ENCODE assay signal across 8 cellular contexts in the genomic region with DNA sequence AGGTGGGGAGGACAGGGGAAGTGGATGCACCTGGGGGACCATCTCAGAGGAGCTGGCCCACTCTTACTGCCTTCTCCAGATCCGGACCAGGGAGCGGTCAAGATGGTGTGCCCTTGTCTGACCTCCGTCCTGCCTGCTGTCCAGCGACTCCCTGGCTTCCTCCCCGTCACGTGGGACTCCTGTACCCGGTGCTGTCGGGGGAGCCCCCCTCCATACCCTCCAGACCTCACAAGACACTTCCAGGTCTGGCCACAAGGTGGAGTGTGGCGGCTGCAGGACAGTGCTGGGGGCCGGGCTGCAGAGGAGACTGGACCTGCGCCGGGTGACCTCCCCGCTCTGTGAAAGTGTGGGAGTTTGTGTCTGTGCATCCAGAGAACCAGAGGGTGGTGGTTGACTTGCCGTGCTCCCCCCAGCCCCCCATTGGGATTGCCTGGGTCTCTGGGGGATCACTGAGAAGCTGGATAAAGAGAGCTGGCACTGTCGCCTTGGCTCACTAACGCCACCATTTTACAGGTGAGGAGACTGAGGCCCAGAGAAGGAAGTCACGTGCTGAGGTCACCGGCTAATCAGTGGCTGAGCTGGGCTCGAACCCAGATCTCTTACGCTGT. TPM values are rescaled to one million over a fixed set of nuclear protein-coding genes. Genes with fewer than 3 reads are reported as not detected.
A peak's percentile ranks its signal among the peaks of the same experiment; 100 is the strongest.
DNase-seq lines count a peak whose midpoint lies in the region; ATAC-seq and TF ChIP-seq lines count a peak whose summit lies in the region.

No MANE protein-coding gene starts in this region.

- no peaks in the 10 kb centered on the region for H3K4me1 Mint-ChIP-seq in Calu3 (ENCODE audit: low read depth, unreplicated experiment)
- peaks cover 39% of the 10 kb centered on the region for H3K4me1 Mint-ChIP-seq in WTC11

- no peak overlapping the region for H3K9ac ChIP-seq in MM.1S (ENCODE audit: low read length)

- CTCF ChIA-PET in Calu3 (lab: Charles Lee), result interaction anchor here (1.5 kb wide), 1 partner anchor 32 kb away, joined by 5 read pairs; no protein-coding TSS in a partner anchor
- CTCF ChIA-PET in WTC11 (lab: Charles Lee), result interaction anchor here (0.5 to 5.8 kb wide), 16 partner anchors 12 to 259 kb away, joined by 3 to 80 read pairs (median 4); no protein-coding TSS in a partner anchor

- H3K4me3 Mint-ChIP-seq in Calu3 (ENCODE audit: low read depth, unreplicated experiment) (no peak overlapping the region), WTC11 (peak overlapping the region; percentile 40; the same call in 1 of the 2 replicates)

- peak overlapping the region; percentile 43; the same call in 1 of the 2 replicates for H3K4me2 ChIP-seq in MM.1S (ENCODE audit: low read depth, low read length)

- H3K9me2 ChIP-seq in MM.1S (replicated peaks; ENCODE audit: insufficient read depth, low read length), result no peaks in the 10 kb centered on the region

- peak; percentile 72 for DNase-seq in Calu3
- DNase-seq in MM.1S, result peak; percentile 62
- DNase-seq in WTC11 (ENCODE audit: low spot score), result peak; percentile 94
- DNase-seq in cardiac fibroblast (ENCODE audit: low read depth in 2 of 2), result peak; percentile 56 to 72
- DNase-seq in left kidney (ENCODE audit: low read depth, low spot score), result peak; percentile 92
- DNase-seq in stimulated activated CD8-positive, alpha-beta memory T cell treated with anti-CD3 and anti-CD28 coated beads, Interleukin-12 subunit alpha, Interleukin-12 subunit beta, amount 100 ng/mL, for 1 hour (ENCODE audit: low read depth), result peak; percentile 21

- H3K36me3 ChIP-seq in MM.1S (replicated peaks; ENCODE audit: insufficient read depth, low read length), result no peaks in the 10 kb centered on the region

- no peaks in the 10 kb centered on the region for H4K20me1 ChIP-seq in MM.1S (ENCODE audit: insufficient read depth, low read length)

- H3K27me3 ChIP-seq in MM.1S (replicated peaks; ENCODE audit: insufficient read depth, low read length), result no peaks in the 10 kb centered on the region

- H3K36me3 Mint-ChIP-seq in Calu3 (ENCODE audit: insufficient read depth, unreplicated experiment), result peaks cover 6% of the 10 kb centered on the region
- no peaks in the 10 kb centered on the region for H3K36me3 Mint-ChIP-seq in WTC11

- no peaks in the 10 kb centered on the region for H3K9me3 Mint-ChIP-seq in Calu3 (ENCODE audit: low read depth, unreplicated experiment)
- no peaks in the 10 kb centered on the region for H3K9me3 Mint-ChIP-seq in WTC11

- H3K9me3 ChIP-seq in MM.1S (replicated peaks; ENCODE audit: insufficient read depth, low read length), result no peaks in the 10 kb centered on the region

- POLR2A ChIA-PET in WTC11 (lab: Charles Lee), result interaction anchor here (0.6 to 0.7 kb wide), 3 partner anchors 81 to 473 kb away, joined by 3 read pairs; no protein-coding TSS in a partner anchor

- H3F3A ChIP-seq in MM.1S (ENCODE audit: insufficient read depth, low read length), result no peaks in the 10 kb centered on the region

- intact Hi-C loops in Calu3 (cut with micrococcal nuclease; ENCODE audit: unreplicated experiment), result loop anchor here (5.0 kb wide), 1 partner anchor 33 kb away; no protein-coding TSS in a partner anchor

- H2AFZ ChIP-seq in MM.1S (ENCODE audit: low read length), result peak overlapping the region; percentile 37

- H3K27me3 Mint-ChIP-seq in Calu3 (ENCODE audit: unreplicated experiment), result peaks cover 68% of the 10 kb centered on the region
- peaks cover 18% of the 10 kb centered on the region for H3K27me3 Mint-ChIP-seq in WTC11 (ENCODE audit: low read depth)

- H3K27ac Mint-ChIP-seq in Calu3 (ENCODE audit: unreplicated experiment) (no peak overlapping the region), WTC11 (no peak overlapping the region)

- TF ChIP-seq CTCF in Calu3 (IDR thresholded peaks at IDR 0.05; ENCODE audit: unreplicated experiment) (peak; percentile 79), MM.1S (IDR thresholded peaks at IDR 0.05; ENCODE audit: low read length) (peak; percentile 92), WTC11 (IDR thresholded peaks at IDR 0.05) (peak; percentile 86), cardiac fibroblast (IDR thresholded peaks at IDR 0.05; ENCODE audit: low read depth, low read length) (peak; percentile 87)

- ATAC-seq in GM21529 (IDR thresholded peaks at IDR 0.05; ENCODE audit: unreplicated experiment) (peak; percentile 71), WTC11 (peak; percentile 74), GM18519 (IDR thresholded peaks at IDR 0.05; ENCODE audit: low FRiP score, unreplicated experiment) (no peak)

- BruUV-seq in Calu3 (replicated peaks; lab: Mats Ljungman, UMichigan), result no TSS peak

- H3K4me1 ChIP-seq in MM.1S (ENCODE audit: low read length), result peaks cover 13% of the 10 kb centered on the region

- no peaks in the 10 kb centered on the region for H3K79me2 ChIP-seq in MM.1S (ENCODE audit: low read length)

- H3K27ac ChIP-seq in MM.1S (ENCODE audit: low read length), result no peak overlapping the region

- H3K4me3 ChIP-seq in MM.1S (ENCODE audit: low read length) (peak overlapping the region; percentile 29; the same call in 1 of the 2 replicates), cardiac fibroblast (replicated peaks in 1 of 2; ENCODE audit: low read depth in 2 of 2, low read length in 2 of 2) (no peak overlapping the region)

TF ChIP-seq in WTC11, 78 proteins besides CTCF, POLR2A, EP300 and RAD21:
- peak; percentile 90 for TF ChIP-seq GTF2I (CRISPR knock-in tag; conservative IDR thresholded peaks at IDR 0.05)
- no peak for TF ChIP-seq IRF2 (CRISPR knock-in tag; IDR thresholded peaks at IDR 0.05; ENCODE audit: borderline replicate concordance, low read depth)
- TF ChIP-seq, protein P1, sequence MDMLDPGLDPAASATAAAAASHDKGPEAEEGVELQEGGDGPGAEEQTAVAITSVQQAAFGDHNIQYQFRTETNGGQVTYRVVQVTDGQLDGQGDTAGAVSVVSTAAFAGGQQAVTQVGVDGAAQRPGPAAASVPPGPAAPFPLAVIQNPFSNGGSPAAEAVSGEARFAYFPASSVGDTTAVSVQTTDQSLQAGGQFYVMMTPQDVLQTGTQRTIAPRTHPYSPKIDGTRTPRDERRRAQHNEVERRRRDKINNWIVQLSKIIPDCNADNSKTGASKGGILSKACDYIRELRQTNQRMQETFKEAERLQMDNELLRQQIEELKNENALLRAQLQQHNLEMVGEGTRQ (CRISPR knock-in tag; IDR thresholded peaks at IDR 0.05), result peak; percentile 91
- TF ChIP-seq, protein P2, sequence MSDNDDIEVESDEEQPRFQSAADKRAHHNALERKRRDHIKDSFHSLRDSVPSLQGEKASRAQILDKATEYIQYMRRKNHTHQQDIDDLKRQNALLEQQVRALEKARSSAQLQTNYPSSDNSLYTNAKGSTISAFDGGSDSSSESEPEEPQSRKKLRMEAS (CRISPR knock-in tag; IDR thresholded peaks at IDR 0.05), result peak; percentile 46; the same call in 1 of the 2 replicates
- TF ChIP-seq, protein P3, sequence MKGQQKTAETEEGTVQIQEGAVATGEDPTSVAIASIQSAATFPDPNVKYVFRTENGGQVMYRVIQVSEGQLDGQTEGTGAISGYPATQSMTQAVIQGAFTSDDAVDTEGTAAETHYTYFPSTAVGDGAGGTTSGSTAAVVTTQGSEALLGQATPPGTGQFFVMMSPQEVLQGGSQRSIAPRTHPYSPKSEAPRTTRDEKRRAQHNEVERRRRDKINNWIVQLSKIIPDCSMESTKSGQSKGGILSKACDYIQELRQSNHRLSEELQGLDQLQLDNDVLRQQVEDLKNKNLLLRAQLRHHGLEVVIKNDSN (CRISPR knock-in tag; IDR thresholded peaks at IDR 0.05), result peak; percentile 91

RNA-seq across cellular contexts. Expression of a gene that starts 1.9 kb away (rescaled TPM):
- total RNA-seq in Calu3 (2022), result not detected in 2 replicates
- total RNA-seq in WTC11 (2021), result 1.8 to 3.5 TPM (median 2.4 TPM) in 3 replicates

Comparison
In these comparisons a context has a peak if more than half of its experiments do, and no peak if none do; other contexts are left out.
1. DNase-seq: peak in every context shown above with its lines; median percentile 94 in WTC11; 92 in left kidney; 72 in Calu3; 64 in cardiac fibroblast; 62 in MM.1S; 21 in stimulated activated CD8-positive, alpha-beta memory T cell treated with anti-CD3 and anti-CD28 coated beads, Interleukin-12 subunit alpha, Interleukin-12 subunit beta, amount 100 ng/mL, for 1 hour.